27 cellular contexts compared by ENCODE assay signal in the genomic region with DNA sequence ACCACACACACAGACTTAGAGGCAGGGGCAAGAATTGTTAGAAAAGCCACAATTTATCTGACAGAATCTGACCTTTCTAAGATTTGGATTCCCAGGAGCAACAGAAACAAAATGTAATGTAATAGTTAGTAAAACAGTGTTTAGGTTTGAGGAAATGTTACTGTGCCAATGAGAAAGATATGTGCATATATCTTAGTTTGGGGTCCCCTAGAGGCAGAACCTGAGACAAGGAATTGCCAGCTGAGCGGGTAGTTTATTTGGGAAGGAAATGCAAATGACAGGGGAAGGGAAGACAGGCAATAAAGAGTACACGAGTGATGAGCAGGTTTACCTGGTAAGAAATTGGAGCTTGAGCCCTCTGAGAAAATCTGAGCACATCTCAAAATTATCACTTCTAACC. TPM values are rescaled to one million over a fixed set of nuclear protein-coding genes. Genes with fewer than 3 reads are reported as not detected.
"Had no signal": no experiment of that assay in that cellular context is flagged by ENCODE, and none has a peak within 500 bp of the region (broad histone marks: within the 10 kb centered on the region; RNA-seq: fewer than 3 reads in every experiment).

No MANE protein-coding gene starts in this region.

- DNase-seq: activated CD4-positive, alpha-beta T cell treated with anti-CD3 and anti-CD28 coated beads for 36 hours; activated CD8-positive, alpha-beta memory T cell treated with anti-CD3 and anti-CD28 coated beads, Interleukin-2, amount 50 U/mL, for 4 hours; activated CD8-positive, alpha-beta T cell treated with anti-CD3 and anti-CD28 coated beads for 36 hours; activated gamma-delta T cell treated with Interleukin-2 at 50 U/mL for 16 hours; activated naive CD4-positive, alpha-beta T cell treated with anti-CD3 and anti-CD28 coated beads, Interleukin-2, amount 10 ng/mL, durations not matched to agents 7 days and 5 days; activated naive CD8-positive, alpha-beta T cell treated with anti-CD3 and anti-CD28 coated beads for 36 hours; activated T-cell treated with anti-CD3 and anti-CD28 coated beads, Interleukin-2, amount 50 U/mL, for 72 hours; NCI-H1092; NCI-H1417; NCI-H2029; NCI-H345; NCI-H510A; NCI-H526 treated with DMSO at 0.1 percent for 48 hours; NCI-H82; SIG-M5; T-cell; T-helper 2 cell; T1000 had no signal

- H3K4me1 ChIP-seq: breast epithelium had no signal

- ATAC-seq: activated CD4-positive, alpha-beta T cell treated with anti-CD3 and anti-CD28 coated beads for 36 hours; activated CD8-positive, alpha-beta T cell treated with anti-CD3 and anti-CD28 coated beads for 36 hours; activated T-cell treated with anti-CD3 and anti-CD28 coated beads, Interleukin-2, amount 50 U/mL, for 72 hours; T-cell had no signal

- H3K9me3 ChIP-seq: breast epithelium had no signal

- H3K27ac ChIP-seq: breast epithelium, SK-N-MC, VCaP had no signal

- H3K36me3 ChIP-seq: breast epithelium had no signal

- H3K4me3 ChIP-seq: breast epithelium, SK-N-MC had no signal

RNA-seq across cellular contexts. Expression of a gene that starts 31.3 kb away (rescaled TPM):
- total RNA-seq: activated CD4-positive, alpha-beta T cell treated with anti-CD3 and anti-CD28 coated beads for 36 hours; activated CD8-positive, alpha-beta T cell treated with anti-CD3 and anti-CD28 coated beads for 36 hours; activated naive CD8-positive, alpha-beta T cell treated with anti-CD3 and anti-CD28 coated beads for 36 hours; activated T-cell treated with anti-CD3 and anti-CD28 coated beads, Interleukin-2, amount 50 U/mL, for 72 hours; activated T-helper 2 cell treated with anti-CD3 and anti-CD28 coated beads, Interferon-gamma antibody, Interleukin-2, Interleukin-4, amounts not matched to agents 10 μg/mL and 5 μg/mL and 100 μg/mL, durations not matched to agents 14 hours and 24 hours and 36 hours; breast epithelium; cerebellum; MCF 10A; OCI-LY7; RPMI7951; T-cell had no signal
- polyA plus RNA-seq: adipose tissue had no signal
